In the genomic region with DNA sequence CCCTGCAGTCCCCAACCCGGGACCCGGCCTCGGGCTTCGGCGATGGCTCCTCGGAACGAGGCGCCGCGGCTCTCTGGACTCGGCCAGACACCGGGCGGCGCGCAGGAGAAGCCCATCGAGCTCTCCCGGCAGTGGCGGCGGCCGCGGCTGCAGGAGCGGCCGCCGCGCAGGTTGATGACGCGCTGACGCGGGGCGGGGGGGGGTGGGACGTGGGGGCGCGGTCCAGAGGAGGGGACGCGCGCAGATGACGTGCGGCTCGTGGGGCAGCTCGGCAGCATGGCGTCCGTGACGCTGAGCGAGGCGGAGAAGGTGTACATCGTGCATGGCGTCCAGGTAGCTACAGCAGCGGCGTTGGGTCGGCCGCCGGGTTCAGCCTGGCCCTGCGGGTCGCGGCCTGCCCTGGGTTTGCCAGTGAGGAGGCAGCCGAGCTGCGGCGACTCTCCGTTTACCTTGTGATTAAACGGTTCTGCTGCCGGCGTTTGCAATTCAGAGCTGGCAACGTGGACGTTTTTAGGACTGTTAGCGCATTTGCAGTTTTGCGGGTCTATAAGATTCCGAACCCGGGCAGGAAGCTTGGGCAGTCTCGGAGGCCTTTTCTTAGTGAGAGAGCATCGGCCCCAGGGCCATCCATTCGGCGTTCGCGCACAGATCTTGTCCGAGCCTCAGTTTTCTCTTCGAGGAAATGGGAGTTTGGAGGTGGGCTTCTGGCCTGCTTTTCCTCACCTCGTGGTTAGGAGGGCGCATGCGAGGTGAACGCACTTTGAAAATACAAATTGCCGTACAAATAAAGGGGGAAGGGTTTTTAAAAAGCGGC, we compare ENCODE assay signal across 8 cellular contexts. TPM values are rescaled to one million over a fixed set of nuclear protein-coding genes. Genes with fewer than 3 reads are reported as not detected.
DNase-seq lines count a peak whose midpoint lies in the region; ATAC-seq and TF ChIP-seq lines count a peak whose summit lies in the region.

A gene (plus strand): TSS at position 243 of the 814 bp plus-strand sequence. CDS start 34 bp downstream, at position 277.
A gene with protein sequence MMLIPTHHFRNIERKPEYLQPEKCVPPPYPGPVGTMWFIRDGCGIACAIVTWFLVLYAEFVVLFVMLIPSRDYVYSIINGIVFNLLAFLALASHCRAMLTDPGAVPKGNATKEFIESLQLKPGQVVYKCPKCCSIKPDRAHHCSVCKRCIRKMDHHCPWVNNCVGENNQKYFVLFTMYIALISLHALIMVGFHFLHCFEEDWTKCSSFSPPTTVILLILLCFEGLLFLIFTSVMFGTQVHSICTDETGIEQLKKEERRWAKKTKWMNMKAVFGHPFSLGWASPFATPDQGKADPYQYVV (minus strand): TSS at position 173 of the 814 bp plus-strand sequence. CDS start 16,738 bp downstream, outside the sequence.

- no peaks in the 10 kb centered on the region for H3K9me2 ChIP-seq in OCI-LY1 (ENCODE audit: low read depth, low read length)

- peaks cover 67% of the 10 kb centered on the region for H3K79me2 ChIP-seq in OCI-LY1 (ENCODE audit: insufficient read depth, low read length)

- DNase-seq in CMK (ENCODE audit: low read depth) (peak; percentile 56), HL-60 (ENCODE audit: low read depth in 1 of 2, low spot score in 1 of 2) (peak; percentile 76 to 80), activated T-cell treated with anti-CD3 and anti-CD28 coated beads for 1 hour (ENCODE audit: low read depth) (peak; percentile 79), epidermal melanocyte (ENCODE audit: insufficient read length, low spot score) (peak; percentile 89)
- peak; percentile 73 to 82 for DNase-seq in stimulated activated CD8-positive, alpha-beta memory T cell treated with anti-CD3 and anti-CD28 coated beads, Interleukin-2, amount 100 ng/mL, for 48 hours (ENCODE audit: low read depth in 2 of 2)

- H3K9me3 ChIP-seq in OCI-LY1 (ENCODE audit: low read length) (no peaks in the 10 kb centered on the region), mononuclear cell (ENCODE audit: low read depth, low read length) (no peaks in the 10 kb centered on the region)

- no peaks in the 10 kb centered on the region for H4K20me1 ChIP-seq in OCI-LY1 (ENCODE audit: insufficient read depth, low read length)

- peak within 1 kb of the TSS; percentile 100 for H3K4me2 ChIP-seq in OCI-LY1 (ENCODE audit: low read length)

- peak within 1 kb of the TSS; percentile 93 for H3K4me3 ChIP-seq in HL-60 (replicated peaks; ENCODE audit: insufficient read depth, low read length)
- peak within 1 kb of the TSS; percentile 95 for H3K4me3 ChIP-seq in OCI-LY1 (ENCODE audit: low read depth, low read length, poor library complexity, severe bottlenecking)
- H3K4me3 ChIP-seq in mononuclear cell (ENCODE audit: low read length): peak within 1 kb of the TSS; percentile 97

- TF ChIP-seq CTCF in HL-60 (IDR thresholded peaks at IDR 0.05; ENCODE audit: insufficient read depth, low read length): no peak
- no peak for TF ChIP-seq CTCF in OCI-LY1 (IDR thresholded peaks at IDR 0.05; ENCODE audit: low read length)

- peaks cover 11% of the 10 kb centered on the region; the same call in 1 of the 2 replicates for H3K36me3 ChIP-seq in OCI-LY1 (ENCODE audit: insufficient read depth, low read length)

- peak; percentile 73 for ATAC-seq in GM19463 (IDR thresholded peaks at IDR 0.05; ENCODE audit: unreplicated experiment)

- H3F3A ChIP-seq in OCI-LY1 (ENCODE audit: insufficient read depth, low read length): no peaks in the 10 kb centered on the region

- 0 out of 2 replicates have a peak within 1 kb of the TSS, but pooled peaks have one; percentile 13 for H2AFZ ChIP-seq in OCI-LY1 (ENCODE audit: low read length)

- no peaks in the 10 kb centered on the region for H3K27me3 ChIP-seq in HL-60 (ENCODE audit: insufficient read depth, poor library complexity, severe bottlenecking)
- H3K27me3 ChIP-seq in OCI-LY1 (ENCODE audit: insufficient read depth, low read length): no peaks in the 10 kb centered on the region
- H3K27me3 ChIP-seq in mononuclear cell (ENCODE audit: insufficient read depth, low read length): no peaks in the 10 kb centered on the region

- peak within 1 kb of the TSS; percentile 94 for H3K9ac ChIP-seq in OCI-LY1 (ENCODE audit: low read length)

- H3K4me1 ChIP-seq in OCI-LY1 (ENCODE audit: insufficient read depth, low read length, severe bottlenecking) (peaks cover 46% of the 10 kb centered on the region), mononuclear cell (ENCODE audit: insufficient read depth, low read length) (peaks cover 37% of the 10 kb centered on the region)

- H3K27ac ChIP-seq in HL-60 (replicated peaks) (peak within 1 kb of the TSS; percentile 93), OCI-LY1 (ENCODE audit: low read depth, low read length, poor library complexity, severe bottlenecking) (peak within 1 kb of the TSS; percentile 38)

RNA-seq across cellular contexts. Expression of the first gene that starts in this region (rescaled TPM):
- total RNA-seq in mononuclear cell: 19.7 TPM

RNA-seq across cellular contexts. Expression of the second gene that starts in this region (rescaled TPM):
- 55.9 TPM for total RNA-seq in mononuclear cell

Comparison
In these comparisons a context has a peak if more than half of its experiments do, and no peak if none do; other contexts are left out.
1. Peak in every context shown above with its lines: DNase-seq, ATAC-seq, H3K4me3 ChIP-seq and H3K27ac ChIP-seq.